ENCODE assay signal across 1 cellular context in genomic region chr4:158050942-158051341, GRCh38.
TF ChIP-seq lines count a peak whose summit lies in the region.

No MANE protein-coding gene starts in this region.

TF ChIP-seq in SK-N-SH, 30 proteins besides CTCF, POLR2A, EP300 and RAD21 (continued from another document):
- TF ChIP-seq MAX (IDR thresholded peaks at IDR 0.05; ENCODE audit: low read depth): no peak
- no peak for TF ChIP-seq SMC3 (IDR thresholded peaks at IDR 0.05; ENCODE audit: low read depth, low read length)
- no peak for TF ChIP-seq JUND (IDR thresholded peaks at IDR 0.05)
- TF ChIP-seq REST (IDR thresholded peaks at IDR 0.05; ENCODE audit: low read depth, low read length): no peak
- no peak for TF ChIP-seq FOXJ3 (CRISPR knock-in tag; IDR thresholded peaks at IDR 0.05)
- TF ChIP-seq FOXM1 (IDR thresholded peaks at IDR 0.05; ENCODE audit: low read depth): no peak
- no peak for TF ChIP-seq TEAD4 (IDR thresholded peaks at IDR 0.05; ENCODE audit: borderline replicate concordance, insufficient read depth)
